Comparison of ENCODE assay signal across 9 cellular contexts in genomic region chr16:27242398-27242797, GRCh38. TPM values are rescaled to one million over a fixed set of nuclear protein-coding genes. Genes with fewer than 3 reads are reported as not detected.
DNase-seq lines count a peak whose midpoint lies in the region; ATAC-seq and TF ChIP-seq lines count a peak whose summit lies in the region.
"Had no signal": no experiment of that assay in that cellular context is flagged by ENCODE, and none has a peak within 500 bp of the region (broad histone marks: within the 10 kb centered on the region; RNA-seq: fewer than 3 reads in every experiment).

No MANE protein-coding gene starts in this region.

- H3K9me3 Mint-ChIP-seq in dendritic cell treated with granulocyte-macrophage colony-stimulating factor and Interleukin-4, amounts not matched to agents 40 ng/mL and 50 ng/mL, for 4 days = peaks cover 5% of the 10 kb centered on the region

- peak overlapping the region; percentile 23 for H3K4me3 ChIP-seq in AG04449 (ENCODE audit: low read depth, low read length)
- peak overlapping the region; percentile 32 for H3K4me3 ChIP-seq in OCI-LY1 (ENCODE audit: low read depth, low read length, poor library complexity, severe bottlenecking)
- peak overlapping the region; percentile 56 for H3K4me3 ChIP-seq in osteoblast (ENCODE audit: insufficient read depth, low read length)

- POLR2A ChIA-PET in AG04449 (lab: Yijun Ruan, JAX) = interaction anchor here (0.7 kb wide), 1 partner anchor 21 kb away, joined by 3 read pairs; no protein-coding TSS in a partner anchor

- H3K27me3 Mint-ChIP-seq in dendritic cell treated with granulocyte-macrophage colony-stimulating factor and Interleukin-4, amounts not matched to agents 40 ng/mL and 50 ng/mL, for 4 days = peaks cover 2% of the 10 kb centered on the region

- peak overlapping the region; percentile 51 for H3K4me2 ChIP-seq in OCI-LY1 (ENCODE audit: low read length)
- peak overlapping the region; percentile 74 for H3K4me2 ChIP-seq in osteoblast (ENCODE audit: insufficient read depth, low read length)

- H3K79me2 ChIP-seq in OCI-LY1 (ENCODE audit: insufficient read depth, low read length) (no peaks in the 10 kb centered on the region), osteoblast (ENCODE audit: insufficient read depth, low read length) (peaks cover 25% of the 10 kb centered on the region)

- DNase-seq in AG04449 (ENCODE audit: low read depth, low spot score) (no peak), osteoblast (ENCODE audit: insufficient read length, low spot score, missing footprints) (no peak), germinal center (ENCODE audit: low spot score) (no peak)
- no peak for DNase-seq in stimulated activated CD4-positive, alpha-beta T cell treated with anti-CD3 and anti-CD28 coated beads, Interleukin-2, amount 100 ng/mL, for 24 hours
- DNase-seq: NCI-H2081 treated with DMSO at 0.1 percent for 48 hours had no signal

- H3K4me1 ChIP-seq in OCI-LY1 (ENCODE audit: insufficient read depth, low read length, severe bottlenecking) = peaks cover 49% of the 10 kb centered on the region
- peaks cover 62% of the 10 kb centered on the region for H3K4me1 ChIP-seq in osteoblast (ENCODE audit: insufficient read depth, low read length)

- TF ChIP-seq CTCF in AG04449 (IDR thresholded peaks at IDR 0.05; ENCODE audit: insufficient read depth, low read length, missing control alignments) = no peak
- no peak for TF ChIP-seq CTCF in OCI-LY1 (IDR thresholded peaks at IDR 0.05; ENCODE audit: low read length)
- TF ChIP-seq CTCF in osteoblast (IDR thresholded peaks at IDR 0.05; ENCODE audit: extremely low read depth, low read depth, low read length) = no peak

- H3K36me3 Mint-ChIP-seq in dendritic cell treated with granulocyte-macrophage colony-stimulating factor and Interleukin-4, amounts not matched to agents 40 ng/mL and 50 ng/mL, for 4 days (ENCODE audit: low read depth) = peaks cover 16% of the 10 kb centered on the region

- intact Hi-C loops in dendritic cell treated with granulocyte-macrophage colony-stimulating factor and Interleukin-4, amounts not matched to agents 40 ng/mL and 50 ng/mL, for 4 days (cut with micrococcal nuclease) = no loop called here

- H3K4me3 Mint-ChIP-seq in dendritic cell treated with granulocyte-macrophage colony-stimulating factor and Interleukin-4, amounts not matched to agents 40 ng/mL and 50 ng/mL, for 4 days = peak overlapping the region; percentile 58

- no peaks in the 10 kb centered on the region for H4K20me1 ChIP-seq in OCI-LY1 (ENCODE audit: insufficient read depth, low read length)
- H4K20me1 ChIP-seq in osteoblast (ENCODE audit: insufficient read depth, low read length) = no peaks in the 10 kb centered on the region

- H2AFZ ChIP-seq in OCI-LY1 (ENCODE audit: low read length) (no peak overlapping the region), osteoblast (ENCODE audit: low read length) (no peak overlapping the region)

- CTCF ChIA-PET in AG04449 (lab: Yijun Ruan, JAX) = interaction anchor here (1.3 to 5.4 kb wide), 4 partner anchors 8 to 126 kb away, joined by 3 to 42 read pairs (median 22); no protein-coding TSS in a partner anchor

- peak overlapping the region; percentile 84 for H3K27ac Mint-ChIP-seq in dendritic cell treated with granulocyte-macrophage colony-stimulating factor and Interleukin-4, amounts not matched to agents 40 ng/mL and 50 ng/mL, for 4 days

- H3K4me1 Mint-ChIP-seq in dendritic cell treated with granulocyte-macrophage colony-stimulating factor and Interleukin-4, amounts not matched to agents 40 ng/mL and 50 ng/mL, for 4 days (ENCODE audit: low read depth) = peaks cover 67% of the 10 kb centered on the region

- H3K9me2 ChIP-seq in OCI-LY1 (ENCODE audit: low read depth, low read length) = no peaks in the 10 kb centered on the region

- H3K27me3 ChIP-seq in OCI-LY1 (ENCODE audit: insufficient read depth, low read length) (no peaks in the 10 kb centered on the region), osteoblast (ENCODE audit: insufficient read depth, low read length) (no peaks in the 10 kb centered on the region)

- ATAC-seq in GM21529 (IDR thresholded peaks at IDR 0.05; ENCODE audit: unreplicated experiment) (no peak), GM21737 (IDR thresholded peaks at IDR 0.05; ENCODE audit: unreplicated experiment) (no peak)

- H3K36me3 ChIP-seq in OCI-LY1 (ENCODE audit: insufficient read depth, low read length) = peaks cover 7% of the 10 kb centered on the region; the same call in 1 of the 2 replicates
- H3K36me3 ChIP-seq in osteoblast (ENCODE audit: insufficient read depth, low read length) = no peaks in the 10 kb centered on the region

- H3K9ac ChIP-seq in OCI-LY1 (ENCODE audit: low read length) = peak overlapping the region; percentile 12; the same call in 1 of the 2 replicates

- no peaks in the 10 kb centered on the region for H3K9me3 ChIP-seq in OCI-LY1 (ENCODE audit: low read length)
- H3K9me3 ChIP-seq in osteoblast (ENCODE audit: low read depth, low read length) = no peaks in the 10 kb centered on the region

- H3F3A ChIP-seq in OCI-LY1 (ENCODE audit: insufficient read depth, low read length) = no peaks in the 10 kb centered on the region

- peak overlapping the region; percentile 53 for H3K27ac ChIP-seq in OCI-LY1 (ENCODE audit: low read depth, low read length, poor library complexity, severe bottlenecking)
- peak overlapping the region; percentile 98 for H3K27ac ChIP-seq in osteoblast (ENCODE audit: low read depth, low read length)

RNA-seq across cellular contexts. Expression of gene NSMCE1, which starts 26.2 kb away (rescaled TPM):
- 57.9 and 71.3 TPM in 2 replicates for total RNA-seq in osteoblast

RNA-seq across cellular contexts. Expression of gene KDM8, which starts 39.1 kb away (rescaled TPM):
- 2.9 and 6.2 TPM in 2 replicates for total RNA-seq in osteoblast
